3 cellular contexts compared by ENCODE assay signal in the genomic region with DNA sequence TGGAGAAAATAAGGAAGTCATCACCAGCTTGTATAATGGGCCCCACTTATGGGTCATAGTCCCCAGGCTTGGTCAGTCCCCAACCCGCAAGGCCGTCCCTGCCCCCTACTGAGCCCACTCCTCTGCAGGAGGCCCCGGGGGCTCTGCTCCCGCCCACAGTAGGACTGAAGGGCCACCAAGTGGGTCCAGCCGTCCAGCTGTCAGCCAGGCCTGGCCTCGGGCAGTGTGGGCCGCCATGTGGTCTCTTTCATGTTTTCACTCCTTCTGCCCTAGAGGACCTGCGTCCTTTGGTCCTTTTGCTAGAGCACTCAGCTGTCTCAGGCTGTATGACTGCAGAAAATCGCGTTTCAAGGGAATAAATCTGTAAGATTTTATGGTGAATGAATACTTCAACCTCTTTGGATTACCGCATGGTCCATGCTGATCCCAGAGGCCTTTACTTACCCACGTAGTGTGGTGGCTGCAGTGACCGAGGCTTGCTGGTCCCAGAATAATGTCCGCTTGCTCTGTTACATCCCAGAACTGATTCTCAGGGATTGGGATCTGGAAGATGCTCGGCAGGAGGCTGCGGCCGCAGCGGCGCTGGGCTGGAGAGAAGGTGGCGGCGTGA.
TF ChIP-seq lines count a peak whose summit lies in the region.

No MANE protein-coding gene starts in this region.

TF ChIP-seq in SK-N-SH, 30 proteins besides CTCF, POLR2A, EP300 and RAD21 (continued from another document):
- TF ChIP-seq IRF3 (IDR thresholded peaks at IDR 0.05; ENCODE audit: low read depth, low read length), result no peak
- TF ChIP-seq MEF2A (IDR thresholded peaks at IDR 0.05; ENCODE audit: borderline replicate concordance, low read depth), result no peak
- TF ChIP-seq TCF12 (IDR thresholded peaks at IDR 0.05), result no peak
- TF ChIP-seq, protein P1, sequence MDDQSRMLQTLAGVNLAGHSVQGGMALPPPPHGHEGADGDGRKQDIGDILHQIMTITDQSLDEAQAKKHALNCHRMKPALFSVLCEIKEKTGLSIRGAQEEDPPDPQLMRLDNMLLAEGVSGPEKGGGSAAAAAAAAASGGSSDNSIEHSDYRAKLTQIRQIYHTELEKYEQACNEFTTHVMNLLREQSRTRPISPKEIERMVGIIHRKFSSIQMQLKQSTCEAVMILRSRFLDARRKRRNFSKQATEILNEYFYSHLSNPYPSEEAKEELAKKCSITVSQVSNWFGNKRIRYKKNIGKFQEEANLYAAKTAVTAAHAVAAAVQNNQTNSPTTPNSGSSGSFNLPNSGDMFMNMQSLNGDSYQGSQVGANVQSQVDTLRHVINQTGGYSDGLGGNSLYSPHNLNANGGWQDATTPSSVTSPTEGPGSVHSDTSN (IDR thresholded peaks at IDR 0.05), result no peak
- TF ChIP-seq CHD2 (IDR thresholded peaks at IDR 0.05; ENCODE audit: low read length, partially characterized antibody), result no peak
- no peak for TF ChIP-seq TAF1 (IDR thresholded peaks at IDR 0.05; ENCODE audit: borderline replicate concordance, low read depth, low read length)
- TF ChIP-seq NRF1 (IDR thresholded peaks at IDR 0.05; ENCODE audit: low read depth, low read length), result no peak
- no peak for TF ChIP-seq RXRA (IDR thresholded peaks at IDR 0.05; ENCODE audit: borderline replicate concordance, low read depth)
- TF ChIP-seq, protein P2, sequence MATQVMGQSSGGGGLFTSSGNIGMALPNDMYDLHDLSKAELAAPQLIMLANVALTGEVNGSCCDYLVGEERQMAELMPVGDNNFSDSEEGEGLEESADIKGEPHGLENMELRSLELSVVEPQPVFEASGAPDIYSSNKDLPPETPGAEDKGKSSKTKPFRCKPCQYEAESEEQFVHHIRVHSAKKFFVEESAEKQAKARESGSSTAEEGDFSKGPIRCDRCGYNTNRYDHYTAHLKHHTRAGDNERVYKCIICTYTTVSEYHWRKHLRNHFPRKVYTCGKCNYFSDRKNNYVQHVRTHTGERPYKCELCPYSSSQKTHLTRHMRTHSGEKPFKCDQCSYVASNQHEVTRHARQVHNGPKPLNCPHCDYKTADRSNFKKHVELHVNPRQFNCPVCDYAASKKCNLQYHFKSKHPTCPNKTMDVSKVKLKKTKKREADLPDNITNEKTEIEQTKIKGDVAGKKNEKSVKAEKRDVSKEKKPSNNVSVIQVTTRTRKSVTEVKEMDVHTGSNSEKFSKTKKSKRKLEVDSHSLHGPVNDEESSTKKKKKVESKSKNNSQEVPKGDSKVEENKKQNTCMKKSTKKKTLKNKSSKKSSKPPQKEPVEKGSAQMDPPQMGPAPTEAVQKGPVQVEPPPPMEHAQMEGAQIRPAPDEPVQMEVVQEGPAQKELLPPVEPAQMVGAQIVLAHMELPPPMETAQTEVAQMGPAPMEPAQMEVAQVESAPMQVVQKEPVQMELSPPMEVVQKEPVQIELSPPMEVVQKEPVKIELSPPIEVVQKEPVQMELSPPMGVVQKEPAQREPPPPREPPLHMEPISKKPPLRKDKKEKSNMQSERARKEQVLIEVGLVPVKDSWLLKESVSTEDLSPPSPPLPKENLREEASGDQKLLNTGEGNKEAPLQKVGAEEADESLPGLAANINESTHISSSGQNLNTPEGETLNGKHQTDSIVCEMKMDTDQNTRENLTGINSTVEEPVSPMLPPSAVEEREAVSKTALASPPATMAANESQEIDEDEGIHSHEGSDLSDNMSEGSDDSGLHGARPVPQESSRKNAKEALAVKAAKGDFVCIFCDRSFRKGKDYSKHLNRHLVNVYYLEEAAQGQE (IDR thresholded peaks at IDR 0.05; ENCODE audit: low read depth, low read length), result no peak
TF ChIP-seq in SK-N-SH: peak in this region for 0.

TF ChIP-seq in SK-N-SH treated with all-trans-retinoic acid at 6 μM for 48 hours, 23 proteins besides CTCF, POLR2A, EP300 and RAD21 (continued from another document):
- TF ChIP-seq PATZ1 (CRISPR knock-in tag; IDR thresholded peaks at IDR 0.05; ENCODE audit: borderline replicate concordance), result no peak

TF ChIP-seq in neural cell, 6 proteins besides CTCF, POLR2A, EP300 and RAD21 (continued from another document):
- TF ChIP-seq, protein P2 (IDR thresholded peaks at IDR 0.05; ENCODE audit: borderline replicate concordance), result no peak
- TF ChIP-seq EZH2 (IDR thresholded peaks at IDR 0.05; ENCODE audit: borderline replicate concordance, insufficient read depth, low read length, poor library complexity, severe bottlenecking) (no peak), SMC3 (conservative IDR thresholded peaks at IDR 0.05; ENCODE audit: poor library complexity) (no peak), MXI1 (conservative IDR thresholded peaks at IDR 0.05; ENCODE audit: poor library complexity, severe bottlenecking) (no peak)
